In genomic region chr11:94771951-94772350, GRCh38 we compare ENCODE assay signal across 20 cellular contexts. TPM values are rescaled to one million over a fixed set of nuclear protein-coding genes. Genes with fewer than 3 reads are reported as not detected.
A peak's percentile ranks its signal among the peaks of the same experiment; 100 is the strongest.
DNase-seq lines count a peak whose midpoint lies in the region; ATAC-seq, FAIRE-seq and TF ChIP-seq lines count a peak whose summit lies in the region.
"Had no signal": no experiment of that assay in that cellular context is flagged by ENCODE, and none has a peak within 500 bp of the region (broad histone marks: within the 10 kb centered on the region; RNA-seq: fewer than 3 reads in every experiment).

No MANE protein-coding gene starts in this region.

- H3K4me2 ChIP-seq in IMR-90 (ENCODE audit: low read depth, low read length) (no peak overlapping the region), K562 (ENCODE audit: insufficient read depth, low read length) (peak overlapping the region; percentile 29; the same call in 1 of the 2 replicates), skeletal muscle satellite cell (ENCODE audit: low read length) (peak overlapping the region; percentile 44)

- no peak for FAIRE-seq in K562 (lab: Jason Lieb, UNC)
- FAIRE-seq: GM12878, RCC 7860 had no signal

- H3K4me1 ChIP-seq in IMR-90 (ENCODE audit: control insufficient read depth, insufficient read depth, low read length): peaks cover 22% of the 10 kb centered on the region
- peaks cover 20 to 55% of the 10 kb centered on the region in 2 experiments for H3K4me1 ChIP-seq in K562 (replicated peaks in 1 of 2; ENCODE audit: control insufficient read depth in 2 of 2, insufficient read depth in 2 of 2, low read length in 2 of 2)
- peaks cover 77% of the 10 kb centered on the region for H3K4me1 ChIP-seq in muscle layer of colon (ENCODE audit: insufficient read depth, low read length)
- H3K4me1 ChIP-seq in skeletal muscle satellite cell (ENCODE audit: control insufficient read depth, insufficient read depth, low read length): peaks cover 53% of the 10 kb centered on the region
- H3K4me1 ChIP-seq in testis: no peaks in the 10 kb centered on the region

- no peak overlapping the region for H2BK20ac ChIP-seq in IMR-90 (ENCODE audit: low read depth, low read length)

- H4K5ac ChIP-seq in IMR-90 (ENCODE audit: low read depth, low read length): no peak overlapping the region

- DNase-seq in IMR-90 (no peak), K562 (ENCODE audit: extremely low read depth in 1 of 4, low spot score in 3 of 4) (no peak), testis (no peak), NOMO-1 treated with dmso at 0.1 percent for 144 hours (lab: John Stamatoyannopoulos, UW; ENCODE audit: unreplicated experiment) (no peak)
- DNase-seq: C1 segment of cervical spinal cord, GDM1, KG1, NCI-H1048, NCI-H1436 treated with DMSO at 0.1 percent for 48 hours, NCI-H2081, NCI-H524, SHP77 had no signal

- H3K14ac ChIP-seq in IMR-90 (replicated peaks; ENCODE audit: low read depth, low read length): no peak overlapping the region

- H4K91ac ChIP-seq in IMR-90 (ENCODE audit: insufficient read depth, low read depth, low read length): no peak overlapping the region

- peak overlapping the region; percentile 39; the same call in 1 of the 2 replicates for H3K23ac ChIP-seq in IMR-90 (ENCODE audit: low read depth, low read length)

- TF ChIP-seq POLR2A in IMR-90 (IDR thresholded peaks at IDR 0.05; ENCODE audit: low read depth, low read length) (no peak), K562 (conservative IDR thresholded peaks at IDR 0.05) (no peak), testis (IDR thresholded peaks at IDR 0.05) (no peak)

- H3K56ac ChIP-seq in IMR-90 (ENCODE audit: extremely low read depth, insufficient read depth, low read length): no peak overlapping the region

- H3K27me3 ChIP-seq in IMR-90 (ENCODE audit: control insufficient read depth, insufficient read depth, low read length): no peaks in the 10 kb centered on the region
- H3K27me3 ChIP-seq in K562 (ENCODE audit: control insufficient read depth in 2 of 2, insufficient read depth in 2 of 2, low read length in 2 of 2): no peaks in the 10 kb centered on the region; a peak in 1 of 5 replicates
- H3K27me3 ChIP-seq in muscle layer of colon (ENCODE audit: control insufficient read depth in 1 of 2, insufficient read depth in 2 of 2, low read length in 2 of 2): no peaks in the 10 kb centered on the region
- H3K27me3 ChIP-seq in skeletal muscle satellite cell (ENCODE audit: control insufficient read depth, insufficient read depth, low read length): no peaks in the 10 kb centered on the region
- no peaks in the 10 kb centered on the region for H3K27me3 ChIP-seq in testis

- H4K20me1 ChIP-seq in IMR-90 (ENCODE audit: insufficient read depth, low read length) (peaks cover 60% of the 10 kb centered on the region), K562 (replicated peaks; ENCODE audit: control insufficient read depth, insufficient read depth, low read length) (peaks cover 12% of the 10 kb centered on the region)

- H3K79me1 ChIP-seq in IMR-90 (ENCODE audit: low read depth in 1 of 2, low read length in 2 of 2): peaks cover 24 to 71% of the 10 kb centered on the region in 2 experiments

- ATAC-seq in IMR-90 (ENCODE audit: low read depth): no peak
- ATAC-seq in K562: no peak
- ATAC-seq in HG03457 (IDR thresholded peaks at IDR 0.05; ENCODE audit: unreplicated experiment): no peak
- no peak for ATAC-seq in HG02970 (IDR thresholded peaks at IDR 0.05; ENCODE audit: low FRiP score, unreplicated experiment)
- ATAC-seq: GM12878, GM23338, HCT116 had no signal

- H3K9me1 ChIP-seq in IMR-90 (ENCODE audit: insufficient read depth, low read length) (peaks cover 28% of the 10 kb centered on the region), K562 (ENCODE audit: control insufficient read depth, insufficient read depth, low read length) (no peaks in the 10 kb centered on the region)

- H2BK120ac ChIP-seq in IMR-90 (ENCODE audit: low read depth, low read length): no peak overlapping the region

- H3K79me2 ChIP-seq in K562 (ENCODE audit: control insufficient read depth, insufficient read depth, low read length): peaks cover 83% of the 10 kb centered on the region

- H2AFZ ChIP-seq in IMR-90 (replicated peaks; ENCODE audit: low read length, poor library complexity): no peak overlapping the region
- H2AFZ ChIP-seq in K562 (ENCODE audit: low read depth, low read length): no peak overlapping the region
- H2AFZ ChIP-seq: GM23338 had no signal

- H3K36me3 ChIP-seq in IMR-90 (ENCODE audit: control insufficient read depth, insufficient read depth, low read length) (no peaks in the 10 kb centered on the region), K562 (ENCODE audit: control insufficient read depth, insufficient read depth, low read length) (no peaks in the 10 kb centered on the region), muscle layer of colon (ENCODE audit: insufficient read depth, low read length) (no peaks in the 10 kb centered on the region), skeletal muscle satellite cell (ENCODE audit: insufficient read depth, low read length) (no peaks in the 10 kb centered on the region), testis (ENCODE audit: low read depth, missing control alignments) (no peaks in the 10 kb centered on the region)

- CTCF ChIA-PET in IMR-90 (lab: Yijun Ruan, JAX): interaction anchor here (0.9 kb wide), 1 partner anchor 10 kb away, joined by 3 read pairs; no protein-coding TSS in a partner anchor
- CTCF ChIA-PET in K562 (lab: Yijun Ruan, JAX; ENCODE audit: low intra/inter-chr PET ratio): no interaction called here

- H3K18ac ChIP-seq in IMR-90 (ENCODE audit: low read depth, low read length): no peak overlapping the region

- intact Hi-C loops in IMR-90 (cut with micrococcal nuclease) (no loop called here), K562 (cut with micrococcal nuclease) (no loop called here), testis (cut with DNase I; ENCODE audit: low total_unique reads) (no loop called here)

- H2AK5ac ChIP-seq in IMR-90 (ENCODE audit: low read depth, low read length): no peak overlapping the region

- TF ChIP-seq CTCF in IMR-90 (conservative IDR thresholded peaks at IDR 0.05; ENCODE audit: low read depth, low read length) (no peak), K562 (IDR thresholded peaks at IDR 0.05 in 2 of 3, conservative IDR thresholded peaks at IDR 0.05 in 1 of 3; ENCODE audit: insufficient read depth in 2 of 3, low read depth in 1 of 3, low read length in 3 of 3) (no peak), testis (IDR thresholded peaks at IDR 0.05) (no peak)

- POLR2A ChIA-PET in IMR-90 (lab: Charles Lee; ENCODE audit: unreplicated experiment): no interaction called here
- POLR2A ChIA-PET in K562 (lab: Yijun Ruan, JAX): interaction anchor here (0.6 to 1.0 kb wide), 2 partner anchors 31 to 97 kb away, joined by 3 to 4 read pairs; no protein-coding TSS in a partner anchor

- no TSS peak for BruUV-seq in IMR-90 (replicated peaks; lab: Mats Ljungman, UMichigan)
- no TSS peak for BruUV-seq in K562 (replicated peaks; lab: Mats Ljungman, UMichigan)

- H3K4me3 ChIP-seq in IMR-90 (ENCODE audit: insufficient read depth, low read depth, low read length) (no peak overlapping the region), K562 (no peak overlapping the region), muscle layer of colon (ENCODE audit: low read depth in 1 of 2, low read length in 2 of 2) (peak overlapping the region in 1 of 2 donors; percentile 7), skeletal muscle satellite cell (ENCODE audit: low read length) (no peak overlapping the region), testis (no peak overlapping the region)
- H3K4me3 ChIP-seq: GM12878, GM23338 had no signal

- no peak overlapping the region for H3K4ac ChIP-seq in IMR-90 (ENCODE audit: low read depth, low read length)

- no peak overlapping the region for H2BK5ac ChIP-seq in IMR-90 (ENCODE audit: low read depth, low read length, poor library complexity, severe bottlenecking)

- no peak for TF ChIP-seq EP300 in K562 (IDR thresholded peaks at IDR 0.05; ENCODE audit: low read length)

- dilution Hi-C loops in IMR-90 (cut with HindIII; ENCODE audit: low sequenced_read_pairs, unreplicated experiment): no loop called here

- no peak overlapping the region for H3K27ac ChIP-seq in IMR-90 (ENCODE audit: insufficient read depth, low read length)
- H3K27ac ChIP-seq in K562 (ENCODE audit: extremely low read depth, low read depth, low read length): no peak overlapping the region
- peak overlapping the region; percentile 41 for H3K27ac ChIP-seq in muscle layer of colon (ENCODE audit: low read depth, low read length)
- H3K27ac ChIP-seq in testis: no peak overlapping the region

- H3K9ac ChIP-seq in IMR-90 (ENCODE audit: low read depth, low read length): no peak overlapping the region
- no peak overlapping the region for H3K9ac ChIP-seq in K562 (ENCODE audit: insufficient read depth in 1 of 2, low read depth in 2 of 2, low read length in 2 of 2)
- H3K9ac ChIP-seq in muscle layer of colon (ENCODE audit: low read length): no peak overlapping the region
- no peak overlapping the region for H3K9ac ChIP-seq in skeletal muscle satellite cell (ENCODE audit: low read depth, low read length)

- no peak overlapping the region for H2AK9ac ChIP-seq in IMR-90 (replicated peaks; ENCODE audit: low read depth, low read length, poor library complexity)

- TF ChIP-seq RAD21 in IMR-90 (IDR thresholded peaks at IDR 0.05; ENCODE audit: low read length) (no peak), K562 (CRISPR knock-in tag; conservative IDR thresholded peaks at IDR 0.05 in 1 of 2, IDR thresholded peaks at IDR 0.05 in 1 of 2) (no peak)

- no peak overlapping the region for H2BK15ac ChIP-seq in IMR-90 (ENCODE audit: low read depth, low read length)

- no CpG with 5 or more reads among the region's 2 CpGs for WGBS in IMR-90 (ENCODE audit: extremely low coverage in 2 of 2, insufficient read length in 1 of 2), 2 experiments
- WGBS in K562 (ENCODE audit: insufficient coverage, low coverage, missing lambda C conversion rate): 52% methylated on average over 2 of the region's 2 CpGs
- 88 to 95% methylated on average over 2 of the region's 2 CpGs for WGBS in testis, 2 donors

- H3K9me3 ChIP-seq in IMR-90 (ENCODE audit: control insufficient read depth, insufficient read depth, low read length) (no peaks in the 10 kb centered on the region), K562 (replicated peaks; ENCODE audit: control insufficient read depth, insufficient read depth, low read depth, low read length) (no peaks in the 10 kb centered on the region), muscle layer of colon (ENCODE audit: low read length) (no peaks in the 10 kb centered on the region), skeletal muscle satellite cell (replicated peaks; ENCODE audit: low read length) (no peaks in the 10 kb centered on the region), testis (no peaks in the 10 kb centered on the region)

- H4K8ac ChIP-seq in IMR-90 (ENCODE audit: low read depth in 2 of 2, low read length in 2 of 2): no peak overlapping the region

- in situ Hi-C loops in IMR-90 (cut with MboI; ENCODE audit: low sequenced_read_pairs): loop anchor here (25.0 kb wide), 1 partner anchor 635 kb away; the partner anchor contains the start of gene PANX1
- in situ Hi-C loops in K562 (cut with MboI): no loop called here

RNA-seq across cellular contexts. Expression of gene AMOTL1, which starts 3.8 kb away (rescaled TPM):
- total RNA-seq in IMR-90 (2012; rRNA removed) (49.5 and 58.6 TPM in 2 replicates), K562 (2014; rRNA removed) (20.9 and 22.1 TPM in 2 replicates), K562 (2014; rRNA removed; fragmentation: Illumina TruSeq; extraction: Trizol) (14.0 and 14.4 TPM in 2 replicates), K562 (2015; rRNA removed; fragmentation: Illumina TruSeq; extraction: Trizol) (12.8 and 12.9 TPM in 2 replicates), K562 (2021) (29.9 and 35.4 TPM in 2 replicates), testis (10 to 100 TPM; 17.1 to 18.7 TPM)
- polyA plus RNA-seq in IMR-90 (2012; rRNA removed) (18.4 and 18.6 TPM in 2 replicates), K562 (2011; rRNA removed) (2.5 and 16.7 TPM in 2 replicates), K562 (2014; fragmentation: Illumina TruSeq; extraction: Trizol) (18.7 and 18.8 TPM in 2 replicates), K562 (2014; fragmentation: Nextera tagmentation; extraction: Ambion mirVana) (1 to 10 TPM; 4.0 to 4.7 TPM), K562 (2014; rRNA removed) (12.6 and 13.3 TPM in 2 replicates), testis (ENCODE audit: insufficient read depth, low read depth, low replicate concordance) (25.4 TPM)
- polyA plus RNA-seq in IMR-90 (2012; cell fraction: cytosol; rRNA removed): 7.3 and 11.0 TPM in 2 replicates
- polyA plus RNA-seq in IMR-90 (2012; cell fraction: nucleus; rRNA removed; ENCODE audit: low replicate concordance): 12.2 and 20.9 TPM in 2 replicates
- 33.3 and 42.6 TPM in 2 replicates for total RNA-seq in K562 (2011; cell fraction: chromatin; rRNA removed; ENCODE audit: low replicate concordance)
- total RNA-seq in K562 (2011; cell fraction: nucleolus; rRNA removed): 17.8 and 18.0 TPM in 2 replicates
- 26.3 and 39.2 TPM in 2 replicates for total RNA-seq in K562 (2011; cell fraction: nucleoplasm; rRNA removed)
- polyA plus RNA-seq in K562 (2011; cell fraction: cytosol; rRNA removed): 2.0 and 12.2 TPM in 2 replicates
- polyA plus RNA-seq in K562 (2011; cell fraction: nucleus; rRNA removed): 3.0 and 21.5 TPM in 2 replicates
- 17.9 and 23.2 TPM in 2 replicates for polyA plus RNA-seq in K562 (2012)
- 5.5 and 37.5 TPM in 2 replicates for polyA minus RNA-seq in K562 (2011; rRNA and poly(A)+ RNA removed)
- polyA minus RNA-seq in K562 (2011; cell fraction: cytosol; rRNA and poly(A)+ RNA removed): 3.5 and 21.8 TPM in 2 replicates
- polyA minus RNA-seq in K562 (2011; cell fraction: nucleus; rRNA and poly(A)+ RNA removed): 3.9 and 17.8 TPM in 2 replicates
- total RNA-seq in skeletal muscle satellite cell (2012; rRNA removed): 31.4 and 31.9 TPM in 2 replicates
